Comparison of ENCODE assay signal across 7 cellular contexts in the genomic region with DNA sequence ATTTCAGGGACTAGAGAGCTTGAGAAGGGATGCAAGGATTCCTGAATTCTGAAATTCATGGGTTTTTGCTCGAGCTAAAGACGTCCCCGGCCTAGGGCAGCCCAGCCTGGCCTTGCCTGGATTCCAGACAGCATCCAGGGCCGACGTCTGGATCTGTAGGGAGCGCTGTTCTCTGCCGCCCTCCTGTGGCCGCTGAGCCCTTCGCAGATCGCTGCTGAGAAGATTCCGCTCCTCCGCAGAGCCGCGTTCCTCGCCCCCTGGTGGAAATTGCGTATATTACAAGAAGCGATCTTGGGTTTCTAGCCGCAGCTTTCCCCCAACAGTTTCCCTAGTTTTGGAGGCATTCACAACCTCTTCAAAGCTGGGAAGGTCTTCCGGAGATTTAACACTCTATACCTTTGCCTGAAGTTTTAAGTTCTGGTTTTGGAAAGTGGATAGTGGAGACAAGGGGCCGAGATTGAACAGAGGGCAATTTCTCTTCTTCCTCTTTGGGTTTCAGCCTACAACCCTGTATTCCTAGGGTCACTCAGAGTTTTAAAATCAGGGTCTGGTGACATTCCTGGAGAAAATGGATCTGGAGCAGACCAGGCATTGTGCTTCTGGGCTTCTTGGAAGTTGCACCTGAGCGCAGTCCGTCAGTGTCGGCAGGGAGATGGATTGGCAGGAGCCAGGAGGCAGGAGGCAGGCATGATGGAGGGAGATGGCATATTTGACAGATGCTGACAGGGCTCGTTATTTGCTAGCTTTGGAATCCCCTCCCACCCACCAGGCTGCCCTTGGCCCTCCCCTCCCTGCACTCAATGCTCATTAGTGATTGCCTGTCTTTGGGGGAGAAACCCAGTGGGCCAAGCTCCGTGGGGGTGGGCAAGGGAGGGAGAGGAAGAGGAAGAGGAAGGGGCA. TPM values are rescaled to one million over a fixed set of nuclear protein-coding genes. Genes with fewer than 3 reads are reported as not detected.
DNase-seq lines count a peak whose midpoint lies in the region; ATAC-seq and TF ChIP-seq lines count a peak whose summit lies in the region.

No MANE protein-coding gene starts in this region.

- DNase-seq in NAMALWA (ENCODE audit: low spot score) (peak; percentile 87), SK-MEL-5 (ENCODE audit: low read depth, low spot score) (peak; percentile 91), activated gamma-delta T cell treated with Interleukin-2 at 50 U/mL for 16 hours (peak; percentile 86), fibroblast of villous mesenchyme (ENCODE audit: low read depth) (peak; percentile 92), nucleus accumbens (lab: John Stamatoyannopoulos, UW) (peak; percentile 25 to 97 (median 86)), superior temporal gyrus (ENCODE audit: extremely low spot score) (peak; percentile 98)

- in situ Hi-C loops in SK-MEL-5 (cut with HindIII; ENCODE audit: low pct_unique_long_range_greater_than_20kb, low sequenced_read_pairs): no loop called here

- peak; percentile 100 for TF ChIP-seq CTCF in fibroblast of villous mesenchyme (IDR thresholded peaks at IDR 0.05; ENCODE audit: insufficient read depth, low read depth, low read length)

- H3K4me3 ChIP-seq in fibroblast of villous mesenchyme (ENCODE audit: low read depth, low read length): no peak overlapping the region

- peak; percentile 32 for ATAC-seq in GM18511 (IDR thresholded peaks at IDR 0.05; ENCODE audit: unreplicated experiment)

RNA-seq across cellular contexts. Expression of a gene that starts 4.9 kb away (rescaled TPM):
- total RNA-seq in SK-MEL-5 (2014; rRNA removed; shearing (Covaris generic)): not detected in 2 replicates
- polyA plus RNA-seq in SK-MEL-5 (2015; cell fraction: cytosol; rRNA removed): not detected in 2 replicates
- polyA plus RNA-seq in SK-MEL-5 (2015; cell fraction: nucleus; rRNA removed): not detected in 2 replicates
- total RNA-seq in fibroblast of villous mesenchyme: not detected in 2 replicates

RNA-seq across cellular contexts. Expression of a gene that starts 19.6 kb away (rescaled TPM):
- 40.6 and 43.6 TPM in 2 replicates for total RNA-seq in SK-MEL-5 (2014; rRNA removed; shearing (Covaris generic))
- 38.0 and 41.8 TPM in 2 replicates for polyA plus RNA-seq in SK-MEL-5 (2015; cell fraction: cytosol; rRNA removed)
- polyA plus RNA-seq in SK-MEL-5 (2015; cell fraction: nucleus; rRNA removed): 291 and 298 TPM in 2 replicates
- total RNA-seq in fibroblast of villous mesenchyme: 78.2 and 84.4 TPM in 2 replicates
